ENCODE assay signal across 1 cellular context in genomic region chr11:69355346-69355940, GRCh38.
TF ChIP-seq lines count a peak whose summit lies in the region.

No MANE protein-coding gene starts in this region.

TF ChIP-seq in IMR-90, 13 proteins besides CTCF, POLR2A, EP300 and RAD21 (continued from another document):
- TF ChIP-seq ELK1 (IDR thresholded peaks at IDR 0.05; ENCODE audit: borderline replicate concordance, low read depth, low read length) (no peak), CHD1 (IDR thresholded peaks at IDR 0.05; ENCODE audit: low read depth, low read length) (no peak), RFX5 (IDR thresholded peaks at IDR 0.05; ENCODE audit: low read depth, low read length) (no peak), FOS (IDR thresholded peaks at IDR 0.05; ENCODE audit: low read depth, low read length) (no peak), SMC3 (IDR thresholded peaks at IDR 0.05; ENCODE audit: low read depth, low read length) (no peak), MAZ (IDR thresholded peaks at IDR 0.05; ENCODE audit: borderline replicate concordance, low read depth, low read length) (no peak), MXI1 (IDR thresholded peaks at IDR 0.05; ENCODE audit: borderline replicate concordance, low read depth, low read length) (no peak), NFE2L2 (IDR thresholded peaks at IDR 0.05; ENCODE audit: low read depth, low read length) (no peak), USF2 (IDR thresholded peaks at IDR 0.05; ENCODE audit: low read depth, low read length) (no peak), MAFK (IDR thresholded peaks at IDR 0.05; ENCODE audit: low read depth, low read length) (no peak), CEBPB (IDR thresholded peaks at IDR 0.05; ENCODE audit: low read depth, low read length) (no peak), BHLHE40 (IDR thresholded peaks at IDR 0.05; ENCODE audit: low read depth, low read length) (no peak)
TF ChIP-seq in IMR-90: peak in this region for 0.
